Comparison of ENCODE assay signal across 8 cellular contexts in genomic region chr20:59933296-59933848, GRCh38. TPM values are rescaled to one million over a fixed set of nuclear protein-coding genes. Genes with fewer than 3 reads are reported as not detected.
DNase-seq lines count a peak whose midpoint lies in the region; ATAC-seq lines count a peak whose summit lies in the region.

Gene SYCP2 (minus strand): TSS chr20:59933637. CDS start chr20:59922413, 11,224 bp downstream.

- peak within 1 kb of the TSS; percentile 84 for H3K56ac ChIP-seq in mesendoderm (ENCODE audit: low read length)

- H2BK120ac ChIP-seq in mesendoderm (ENCODE audit: low read depth, low read length): no peak within 1 kb of the TSS

- H3K4me1 ChIP-seq in mesendoderm (ENCODE audit: control insufficient read depth, low read depth, low read length): no peaks in the 10 kb centered on the region

- H3K27me3 ChIP-seq in mesendoderm (ENCODE audit: insufficient read depth, low read length, poor library complexity): no peaks in the 10 kb centered on the region

- H3K79me2 ChIP-seq in mesendoderm (ENCODE audit: control insufficient read depth, insufficient read depth, low read length): no peaks in the 10 kb centered on the region

- H3K4ac ChIP-seq in mesendoderm (ENCODE audit: low read depth, low read length): peak within 1 kb of the TSS; percentile 46

- H3K27ac ChIP-seq in mesendoderm (ENCODE audit: low read depth, low read length): no peak within 1 kb of the TSS

- H4K8ac ChIP-seq in mesendoderm (ENCODE audit: low read depth, low read length): no peak within 1 kb of the TSS

- H3K36me3 ChIP-seq in mesendoderm (ENCODE audit: control insufficient read depth, insufficient read depth, low read length): no peaks in the 10 kb centered on the region

- no peak within 1 kb of the TSS for H3K23ac ChIP-seq in mesendoderm (ENCODE audit: low read length)

- H2AK5ac ChIP-seq in mesendoderm (ENCODE audit: low read length): no peak within 1 kb of the TSS

- H3K4me3 ChIP-seq in mesendoderm (ENCODE audit: low read length): no peak within 1 kb of the TSS

- peak within 1 kb of the TSS; percentile 61 for H3K9ac ChIP-seq in mesendoderm (ENCODE audit: low read length)

- H3K18ac ChIP-seq in mesendoderm (ENCODE audit: low read length): no peak within 1 kb of the TSS

- H2BK5ac ChIP-seq in mesendoderm (ENCODE audit: low read length): no peak within 1 kb of the TSS

- H3K4me2 ChIP-seq in mesendoderm (ENCODE audit: low read length): peak within 1 kb of the TSS; percentile 77

- H3K79me1 ChIP-seq in mesendoderm (ENCODE audit: low read length): no peaks in the 10 kb centered on the region

- no peak within 1 kb of the TSS for H2BK15ac ChIP-seq in mesendoderm (replicated peaks; ENCODE audit: low read depth)

- H4K5ac ChIP-seq in mesendoderm (ENCODE audit: low read length): no peak within 1 kb of the TSS

- peak; percentile 54 for ATAC-seq in HG03045 (IDR thresholded peaks at IDR 0.05; ENCODE audit: unreplicated experiment)

- no CpG with 5 or more reads among the region's 65 CpGs for WGBS in mesendoderm (ENCODE audit: extremely low coverage, insufficient coverage, low lambda C conversion rate)

- DNase-seq in CD1c-positive myeloid dendritic cell (ENCODE audit: extremely low spot score): peak; percentile 57
- peak; percentile 57 for DNase-seq in activated CD4-positive, alpha-beta T cell treated with anti-CD3 and anti-CD28 coated beads, Interleukin-2, amount 50 U/mL, for 1 hour
- DNase-seq in effector CD4-positive, alpha-beta T cell: peak; percentile 41
- no peak for DNase-seq in mesendoderm
- peak; percentile 40 for DNase-seq in stimulated activated CD8-positive, alpha-beta memory T cell treated with anti-CD3 and anti-CD28 coated beads, Interleukin-7, amount 100 ng/mL, for 24 hours (ENCODE audit: low read depth)
- DNase-seq in NCI-H2107 (lab: John Stamatoyannopoulos, UW): no peak
- DNase-seq in cerebellar cortex (ENCODE audit: low spot score): no peak

RNA-seq across cellular contexts. Expression of gene SYCP2, which starts in this region (rescaled TPM):
- polyA plus RNA-seq in mesendoderm (2013, experiment 1 of 2): 0.18 TPM
- 0.35 TPM for polyA plus RNA-seq in mesendoderm (2013, experiment 2 of 2)

Comparison
In these comparisons a context has a peak if more than half of its experiments do, and no peak if none do; other contexts are left out.
1. DNase-seq: peak in CD1c-positive myeloid dendritic cell (single experiment), activated CD4-positive, alpha-beta T cell treated with anti-CD3 and anti-CD28 coated beads, Interleukin-2, amount 50 U/mL, for 1 hour (single experiment), effector CD4-positive, alpha-beta T cell (single experiment) and stimulated activated CD8-positive, alpha-beta memory T cell treated with anti-CD3 and anti-CD28 coated beads, Interleukin-7, amount 100 ng/mL, for 24 hours (single experiment); none in mesendoderm (single experiment), NCI-H2107 (single experiment) and cerebellar cortex (single experiment).